In genomic region chr17:78875331-78875730, GRCh38 we compare ENCODE assay signal across 2 cellular contexts.
TF ChIP-seq lines count a peak whose summit lies in the region.

No MANE protein-coding gene starts in this region.

TF ChIP-seq in GM23338, 12 proteins besides CTCF, POLR2A, EP300 and RAD21:
- TF ChIP-seq POLR2AphosphoS5 (IDR thresholded peaks at IDR 0.05; ENCODE audit: low read depth): no peak
- no peak for TF ChIP-seq ETS1 (IDR thresholded peaks at IDR 0.05)
- TF ChIP-seq JUNB (IDR thresholded peaks at IDR 0.05; ENCODE audit: unreplicated experiment): no peak
- no peak for TF ChIP-seq EZH2 (IDR thresholded peaks at IDR 0.05; ENCODE audit: low read depth, unreplicated experiment)
- TF ChIP-seq REST (IDR thresholded peaks at IDR 0.05; ENCODE audit: unreplicated experiment): no peak
- TF ChIP-seq EZH2phosphoT487 (IDR thresholded peaks at IDR 0.05; ENCODE audit: unreplicated experiment): no peak
- TF ChIP-seq STAT1 (IDR thresholded peaks at IDR 0.05; ENCODE audit: unreplicated experiment): no peak
- no peak for TF ChIP-seq ZNF114 (CRISPR knock-in tag; IDR thresholded peaks at IDR 0.05)
- TF ChIP-seq ZNF331 (CRISPR knock-in tag; IDR thresholded peaks at IDR 0.05; ENCODE audit: low read depth): no peak
- no peak for TF ChIP-seq CREB1 (CRISPR knock-in tag; IDR thresholded peaks at IDR 0.05; ENCODE audit: low read depth)
- no peak for TF ChIP-seq ZNF462 (CRISPR knock-in tag; IDR thresholded peaks at IDR 0.05)
- no peak for TF ChIP-seq NANOG (IDR thresholded peaks at IDR 0.05; ENCODE audit: borderline replicate concordance)
TF ChIP-seq in GM23338: peak in this region for 0.

TF ChIP-seq in SK-N-SH treated with all-trans-retinoic acid at 6 μM for 48 hours, 23 proteins besides CTCF, POLR2A, EP300 and RAD21:
- TF ChIP-seq OSR1 (CRISPR knock-in tag; IDR thresholded peaks at IDR 0.05): no peak
- no peak for TF ChIP-seq PPARA (CRISPR knock-in tag; IDR thresholded peaks at IDR 0.05; ENCODE audit: borderline replicate concordance)
- TF ChIP-seq ARNTL (CRISPR knock-in tag; IDR thresholded peaks at IDR 0.05; ENCODE audit: borderline replicate concordance, low read depth): no peak
